Comparison of ENCODE assay signal across 15 cellular contexts in the genomic region with DNA sequence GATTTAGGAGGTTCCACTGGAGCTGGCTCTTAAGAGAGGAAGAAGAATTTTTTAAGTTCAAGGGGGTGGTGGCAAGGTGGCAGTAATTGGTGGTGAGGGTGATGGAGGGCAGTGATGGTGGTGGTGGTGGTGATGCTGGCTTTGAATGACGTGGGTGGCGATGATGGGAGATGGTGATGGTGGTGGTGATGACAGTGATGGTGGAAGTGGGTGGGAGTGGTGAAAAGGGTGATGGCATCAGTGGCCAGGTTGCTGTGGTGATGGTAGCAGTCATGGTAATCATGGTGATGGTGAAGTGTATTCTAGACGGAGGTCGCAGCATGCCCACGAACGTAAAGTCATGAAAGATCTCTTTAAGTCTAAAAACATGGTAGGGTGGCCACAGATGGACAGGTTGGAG.
DNase-seq lines count a peak whose midpoint lies in the region; ATAC-seq, FAIRE-seq and TF ChIP-seq lines count a peak whose summit lies in the region.
"Had no signal": no experiment of that assay in that cellular context is flagged by ENCODE, and none has a peak within 500 bp of the region (broad histone marks: within the 10 kb centered on the region; RNA-seq: fewer than 3 reads in every experiment).

No MANE protein-coding gene starts in this region.

- H3K9me3 Mint-ChIP-seq in activated B cell treated with CpG ODN at 0.5 μM for 24 hours: peaks cover 2% of the 10 kb centered on the region
- H3K9me3 Mint-ChIP-seq in naive B cell: peaks cover 0 to 7% (median 5%) of the 10 kb centered on the region in 7 donors
- peaks cover 3% of the 10 kb centered on the region for H3K9me3 Mint-ChIP-seq in stimulated activated effector memory CD8-positive, alpha-beta T cell treated with anti-CD3 and anti-CD28 coated beads, Interleukin-12 subunit alpha, Interleukin-12 subunit beta, amount 100 ng/mL, for 72 hours
- H3K9me3 Mint-ChIP-seq: CD4-positive, alpha-beta T cell had no signal

- H3K36me3 Mint-ChIP-seq in activated B cell treated with CpG ODN at 0.5 μM for 24 hours (ENCODE audit: low read depth): no peaks in the 10 kb centered on the region
- peaks cover 0 to 9% of the 10 kb centered on the region in 2 donors for H3K36me3 Mint-ChIP-seq in naive B cell
- H3K36me3 Mint-ChIP-seq in stimulated activated effector memory CD8-positive, alpha-beta T cell treated with anti-CD3 and anti-CD28 coated beads, Interleukin-12 subunit alpha, Interleukin-12 subunit beta, amount 100 ng/mL, for 72 hours: no peaks in the 10 kb centered on the region

- ATAC-seq in activated B cell treated with CpG ODN at 0.5 μM for 24 hours (ENCODE audit: low read depth) (no peak), naive B cell (ENCODE audit: low read depth in 2 of 2) (no peak), GM21723 (IDR thresholded peaks at IDR 0.05; ENCODE audit: unreplicated experiment) (no peak), HG02970 (IDR thresholded peaks at IDR 0.05; ENCODE audit: low FRiP score, unreplicated experiment) (no peak)
- peak; percentile 34 for ATAC-seq in stimulated activated effector memory CD8-positive, alpha-beta T cell treated with anti-CD3 and anti-CD28 coated beads, Interleukin-12 subunit alpha, Interleukin-12 subunit beta, amount 100 ng/mL, for 72 hours
- ATAC-seq: PC-3 had no signal

- CTCF ChIA-PET in activated B cell treated with CpG ODN at 0.5 μM for 24 hours (lab: Charles Lee): no interaction called here

- POLR2A ChIA-PET in activated B cell treated with CpG ODN at 0.5 μM for 24 hours (lab: Charles Lee): interaction anchor here (1.1 kb wide), 1 partner anchor 47 kb away, joined by 5 read pairs; no protein-coding TSS in a partner anchor

- peak overlapping the region; percentile 4 for H3K4me3 Mint-ChIP-seq in activated B cell treated with CpG ODN at 0.5 μM for 24 hours
- peak overlapping the region in 7 of 8 donors; percentile 24 to 84 (median 66) for H3K4me3 Mint-ChIP-seq in naive B cell
- no peak overlapping the region for H3K4me3 Mint-ChIP-seq in stimulated activated effector memory CD8-positive, alpha-beta T cell treated with anti-CD3 and anti-CD28 coated beads, Interleukin-12 subunit alpha, Interleukin-12 subunit beta, amount 100 ng/mL, for 72 hours
- H3K4me3 Mint-ChIP-seq: CD4-positive, alpha-beta T cell had no signal

- H3K27ac Mint-ChIP-seq in activated B cell treated with CpG ODN at 0.5 μM for 24 hours (no peak overlapping the region), naive B cell (peak overlapping the region in 5 of 6 donors; percentile 29 to 81 (median 47))
- H3K27ac Mint-ChIP-seq in stimulated activated effector memory CD8-positive, alpha-beta T cell treated with anti-CD3 and anti-CD28 coated beads, Interleukin-12 subunit alpha, Interleukin-12 subunit beta, amount 100 ng/mL, for 72 hours: no peak overlapping the region
- H3K27ac Mint-ChIP-seq: CD4-positive, alpha-beta T cell had no signal

- intact Hi-C loops in activated B cell treated with CpG ODN at 0.5 μM for 24 hours (cut with micrococcal nuclease): no loop called here

- H3K27me3 Mint-ChIP-seq in activated B cell treated with CpG ODN at 0.5 μM for 24 hours (no peaks in the 10 kb centered on the region), naive B cell (no peaks in the 10 kb centered on the region)
- H3K27me3 Mint-ChIP-seq: CD4-positive, alpha-beta T cell had no signal

- peak; percentile 51 for FAIRE-seq in GM12892 (lab: Jason Lieb, UNC)

- TF ChIP-seq CTCF in activated B cell treated with CpG ODN at 0.5 μM for 24 hours (IDR thresholded peaks at IDR 0.05): no peak

- peaks cover 55% of the 10 kb centered on the region for H3K4me1 Mint-ChIP-seq in activated B cell treated with CpG ODN at 0.5 μM for 24 hours
- peaks cover 27 to 31% (median 28%) of the 10 kb centered on the region in 3 donors for H3K4me1 Mint-ChIP-seq in naive B cell
- peaks cover 40% of the 10 kb centered on the region for H3K4me1 Mint-ChIP-seq in stimulated activated effector memory CD8-positive, alpha-beta T cell treated with anti-CD3 and anti-CD28 coated beads, Interleukin-12 subunit alpha, Interleukin-12 subunit beta, amount 100 ng/mL, for 72 hours

- DNase-seq in GM12892 (ENCODE audit: insufficient read length) (no peak), activated B cell treated with CpG ODN at 0.5 μM for 24 hours (no peak), naive B cell (no peak)
- no peak for DNase-seq in stimulated activated effector memory CD8-positive, alpha-beta T cell treated with anti-CD3 and anti-CD28 coated beads, Interleukin-12 subunit alpha, Interleukin-12 subunit beta, amount 100 ng/mL, for 72 hours (ENCODE audit: low spot score in 2 of 2)
- DNase-seq in activated T-cell treated with anti-CD3 and anti-CD28 coated beads, Interleukin-2, amount 50 U/mL, for 48 hours: no peak
- DNase-seq: ACHN; Calu3; CD4-positive, alpha-beta T cell; KBM-7; NCI-H1092 treated with DMSO at 0.1 percent for 48 hours; NCI-H1694; NCI-H69; PC-3 had no signal

- TF ChIP-seq POLR2A in GM12892 (IDR thresholded peaks at IDR 0.05; ENCODE audit: low read depth, low read length): no peak

Comparison
In these comparisons a context has a peak if more than half of its experiments do, and no peak if none do; other contexts are left out.
1. H3K27ac Mint-ChIP-seq: peak in naive B cell (5 of 6); none in activated B cell treated with CpG ODN at 0.5 μM for 24 hours (single experiment) and stimulated activated effector memory CD8-positive, alpha-beta T cell treated with anti-CD3 and anti-CD28 coated beads, Interleukin-12 subunit alpha, Interleukin-12 subunit beta, amount 100 ng/mL, for 72 hours (single experiment).